ENCODE assay signal across 18 cellular contexts in the genomic region with DNA sequence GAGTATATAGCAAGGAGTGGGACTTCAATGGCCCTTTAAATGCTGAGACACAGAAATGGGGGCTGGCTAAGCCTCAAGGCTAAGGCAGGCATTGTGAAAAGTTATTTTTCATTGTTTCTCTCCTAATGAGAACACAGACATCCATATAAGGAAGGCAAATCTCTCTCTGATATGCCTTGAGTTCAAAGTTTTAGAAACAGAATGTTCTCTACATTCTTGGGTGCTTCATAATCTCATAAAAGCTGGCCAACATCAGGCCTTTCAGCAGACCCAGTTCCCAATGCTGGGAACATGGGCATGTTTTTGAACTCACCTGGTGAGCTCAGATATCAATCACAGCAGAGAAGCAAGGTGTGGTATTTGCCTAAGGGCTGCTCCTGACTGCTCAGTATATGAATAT. TPM values are rescaled to one million over a fixed set of nuclear protein-coding genes. Genes with fewer than 3 reads are reported as not detected.
A peak's percentile ranks its signal among the peaks of the same experiment; 100 is the strongest.
DNase-seq lines count a peak whose midpoint lies in the region; ATAC-seq and TF ChIP-seq lines count a peak whose summit lies in the region.
"Had no signal": no experiment of that assay in that cellular context is flagged by ENCODE, and none has a peak within 500 bp of the region (broad histone marks: within the 10 kb centered on the region; RNA-seq: fewer than 3 reads in every experiment).

No MANE protein-coding gene starts in this region.

- TF ChIP-seq POLR2A in transverse colon (IDR thresholded peaks at IDR 0.05), result no peak

- no peaks in the 10 kb centered on the region for H3K36me3 ChIP-seq in transverse colon
- H3K36me3 ChIP-seq in colonic mucosa, result no peaks in the 10 kb centered on the region

- intact Hi-C loops in transverse colon (cut with DNase I; ENCODE audit: low total_unique reads), result no loop called here
- intact Hi-C loops in colonic mucosa (cut with DNase I), result loop anchor here (10.0 kb wide), 1 partner anchor 156 kb away; no protein-coding TSS in a partner anchor

- ATAC-seq in omental fat pad (ENCODE audit: low FRiP score) (peak; percentile 22), GM18517 (IDR thresholded peaks at IDR 0.05; ENCODE audit: unreplicated experiment) (no peak), HG02938 (IDR thresholded peaks at IDR 0.05; ENCODE audit: unreplicated experiment) (no peak), GM18858 (IDR thresholded peaks at IDR 0.05; ENCODE audit: unreplicated experiment) (no peak)
- ATAC-seq: effector memory CD8-positive, alpha-beta T cell; naive thymus-derived CD4-positive, alpha-beta T cell; stimulated activated naive CD8-positive, alpha-beta T cell treated with anti-CD3 and anti-CD28 coated beads, Interleukin-15, amount 100 ng/mL, for 72 hours had no signal

- no peaks in the 10 kb centered on the region for H3K9me3 ChIP-seq in transverse colon
- H3K9me3 ChIP-seq in colonic mucosa, result no peaks in the 10 kb centered on the region
- H3K9me3 ChIP-seq: SK-N-SH had no signal

- POLR2A ChIA-PET in RWPE1 (lab: Yijun Ruan, JAX; ENCODE audit: low non-redundant PET), result interaction anchor here (0.7 kb wide), 1 partner anchor 17 kb away, joined by 5 read pairs; no protein-coding TSS in a partner anchor

- in situ Hi-C loops in transverse colon (cut with MboI; ENCODE audit: low pct_ligation_motif_present in 1 of 4, low pct_unique_long_range_greater_than_20kb in 1 of 4, low sequenced_read_pairs in 3 of 4), result loop anchor here (10.0 to 25.0 kb wide), 3 partner anchors 249 to 286 kb away; a partner anchor contains a TSS

- H3K27ac ChIP-seq in RWPE1 (no peak overlapping the region), coronary artery (peak overlapping the region; percentile 39 to 84), transverse colon (peak overlapping the region in 3 of 4 donors; percentile 26 to 51 (median 31)), colonic mucosa (no peak overlapping the region)

- DNase-seq in RWPE1 (ENCODE audit: low spot score) (peak; percentile 24), coronary artery (ENCODE audit: low spot score) (no peak), omental fat pad (ENCODE audit: low spot score) (no peak), transverse colon (no peak), colonic mucosa (no peak)
- DNase-seq: activated CD4-positive, alpha-beta T cell treated with anti-CD3 and anti-CD28 coated beads for 1 hour; activated naive CD4-positive, alpha-beta T cell; effector memory CD8-positive, alpha-beta T cell; H9; naive thymus-derived CD4-positive, alpha-beta T cell; NCI-H1694; NCI-H510A; SK-N-SH; stimulated activated naive CD8-positive, alpha-beta T cell treated with anti-CD3 and anti-CD28 coated beads, Interleukin-15, amount 100 ng/mL, for 72 hours had no signal

- H3K4me3 ChIP-seq in coronary artery, result no peak overlapping the region
- H3K4me3 ChIP-seq in transverse colon, result no peak overlapping the region
- no peak overlapping the region for H3K4me3 ChIP-seq in colonic mucosa
- H3K4me3 ChIP-seq: lung had no signal

- CTCF ChIA-PET in RWPE1 (lab: Yijun Ruan, JAX), result no interaction called here

- no peak for TF ChIP-seq EP300 in transverse colon (IDR thresholded peaks at IDR 0.05; ENCODE audit: low read depth)

- H3K27me3 ChIP-seq in transverse colon (no peaks in the 10 kb centered on the region), colonic mucosa (no peaks in the 10 kb centered on the region)

- H3K9ac ChIP-seq in colonic mucosa (ENCODE audit: low read depth in 2 of 2, low read length in 2 of 2), result no peak overlapping the region
- H3K9ac ChIP-seq: SK-N-SH had no signal

- H3K4me1 ChIP-seq in transverse colon (peaks cover 0 to 2% (median 0%) of the 10 kb centered on the region in 4 donors), colonic mucosa (no peaks in the 10 kb centered on the region)

- no peak for TF ChIP-seq CTCF in RWPE1 (conservative IDR thresholded peaks at IDR 0.05; ENCODE audit: low read depth)
- TF ChIP-seq CTCF in coronary artery (IDR thresholded peaks at IDR 0.05), result no peak
- no peak for TF ChIP-seq CTCF in omental fat pad (IDR thresholded peaks at IDR 0.05)
- no peak for TF ChIP-seq CTCF in transverse colon (IDR thresholded peaks at IDR 0.05)
- TF ChIP-seq CTCF in colonic mucosa (IDR thresholded peaks at IDR 0.05), result no peak

RNA-seq across cellular contexts. Expression of a gene that starts 19.4 kb away (rescaled TPM):
- total RNA-seq in omental fat pad (1 to 10 TPM in 1 of 4 donors, under 1 TPM in 2, not detected in 1; 0.19 to 1.3 (median 0.44) TPM), transverse colon (1 to 10 TPM in 1 of 4 donors, under 1 TPM in 1, not detected in 2; 0.55 to 1.4 TPM), colonic mucosa (under 1 TPM; 0.10 to 0.16 TPM)
- total RNA-seq: H9 had no signal

RNA-seq across cellular contexts. Expression of a gene that starts 46.6 kb away (rescaled TPM):
- total RNA-seq in omental fat pad (100 to 1,000 TPM in 3 of 4 donors, 10 to 100 TPM in 1; 90.0 to 221 (median 107) TPM), transverse colon (100 to 1,000 TPM in 1 of 4 donors, 10 to 100 TPM in 3; 25.5 to 118 (median 55.6) TPM), colonic mucosa (10 to 100 TPM; 19.0 to 21.1 TPM)

Comparison
In these comparisons a context has a peak if more than half of its experiments do, and no peak if none do; other contexts are left out.
1. H3K27ac ChIP-seq: peak in coronary artery (2 of 2) and transverse colon (3 of 4); none in RWPE1 (single experiment) and colonic mucosa (single experiment).